Comparison of ENCODE assay signal across 18 cellular contexts in the genomic region with DNA sequence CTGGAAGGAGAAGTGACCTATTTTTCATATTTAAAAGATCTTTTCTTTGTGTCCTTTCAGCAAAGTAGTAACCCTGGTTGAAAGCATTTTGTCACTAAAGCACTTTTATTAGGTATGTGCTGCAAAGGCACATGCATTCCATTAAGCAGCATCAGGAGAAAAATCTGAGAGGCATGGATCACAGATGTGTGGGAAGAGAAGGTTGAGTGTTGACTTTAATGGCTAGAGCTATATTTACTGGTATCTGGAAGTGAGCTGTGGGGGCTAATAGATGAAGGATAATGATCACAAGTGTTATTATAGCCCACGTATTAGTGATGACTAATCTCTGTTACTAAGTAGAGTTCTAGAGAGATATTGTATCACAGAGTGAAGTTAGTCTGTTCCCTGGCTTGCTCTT.
DNase-seq lines count a peak whose midpoint lies in the region; ATAC-seq, FAIRE-seq and TF ChIP-seq lines count a peak whose summit lies in the region.
"Had no signal": no experiment of that assay in that cellular context is flagged by ENCODE, and none has a peak within 500 bp of the region (broad histone marks: within the 10 kb centered on the region; RNA-seq: fewer than 3 reads in every experiment).

No MANE protein-coding gene starts in this region.

- no peak overlapping the region for H3K4me3 ChIP-seq in BLaER1 treated with 17β-estradiol and CSF1 and Interleukin-3, amounts not matched to agents 10 nM and 100 nM
- H3K4me3 ChIP-seq in astrocyte (ENCODE audit: insufficient read depth, low read depth, low read length) (no peak overlapping the region), adrenal gland (no peak overlapping the region)
- H3K4me3 ChIP-seq: K562 had no signal

- H3K9me3 Mint-ChIP-seq in astrocyte (ENCODE audit: unreplicated experiment), result no peaks in the 10 kb centered on the region
- H3K9me3 Mint-ChIP-seq: H9 had no signal

- no peak overlapping the region for H3K27ac ChIP-seq in BLaER1 treated with 17β-estradiol and CSF1 and Interleukin-3, amounts not matched to agents 10 nM and 100 nM
- H3K27ac ChIP-seq in astrocyte (ENCODE audit: low read depth, low read length) (no peak overlapping the region), adrenal gland (no peak overlapping the region)

- no peaks in the 10 kb centered on the region for H3K27me3 ChIP-seq in BLaER1 treated with 17β-estradiol and CSF1 and Interleukin-3, amounts not matched to agents 10 nM and 100 nM
- no peaks in the 10 kb centered on the region for H3K27me3 ChIP-seq in astrocyte (ENCODE audit: insufficient read depth, low read length)
- no peaks in the 10 kb centered on the region for H3K27me3 ChIP-seq in adrenal gland

- ATAC-seq in GM18520 (IDR thresholded peaks at IDR 0.05; ENCODE audit: unreplicated experiment), result no peak
- ATAC-seq: CD8-positive, alpha-beta T cell; K562; SK-N-SH treated with all-trans-retinoic acid at 6 μM for 48 hours had no signal

- H3K27ac Mint-ChIP-seq in astrocyte (ENCODE audit: unreplicated experiment), result peak overlapping the region; percentile 20
- H3K27ac Mint-ChIP-seq: CD8-positive, alpha-beta T cell; H9 had no signal

- H3K36me3 Mint-ChIP-seq in astrocyte (ENCODE audit: low read depth, unreplicated experiment), result no peaks in the 10 kb centered on the region
- H3K36me3 Mint-ChIP-seq: CD8-positive, alpha-beta T cell had no signal

- H3K4me1 Mint-ChIP-seq in astrocyte (ENCODE audit: low read depth, unreplicated experiment), result peaks cover 9% of the 10 kb centered on the region
- H3K4me1 Mint-ChIP-seq: H9 had no signal

- H2AFZ ChIP-seq in astrocyte (ENCODE audit: low read depth, low read length), result no peak overlapping the region

- no peak overlapping the region for H3K9ac ChIP-seq in BLaER1 treated with 17β-estradiol and CSF1 and Interleukin-3, amounts not matched to agents 10 nM and 100 nM
- no peak overlapping the region for H3K9ac ChIP-seq in astrocyte (ENCODE audit: low read length)

- no peak for TF ChIP-seq CTCF in astrocyte (IDR thresholded peaks at IDR 0.05; ENCODE audit: insufficient read depth, low read depth, low read length)
- no peak for TF ChIP-seq CTCF in adrenal gland (IDR thresholded peaks at IDR 0.05)

- FAIRE-seq in astrocyte (lab: Jason Lieb, UNC), result no peak
- FAIRE-seq: A204.1, K562 had no signal

- TF ChIP-seq POLR2A in adrenal gland (IDR thresholded peaks at IDR 0.05), result no peak

- DNase-seq in astrocyte (ENCODE audit: low read depth), result peak; percentile 2
- peak; percentile 7 for DNase-seq in left kidney (ENCODE audit: low read depth, low spot score)
- DNase-seq in putamen (ENCODE audit: low spot score), result peak; percentile 61
- no peak for DNase-seq in adrenal gland
- DNase-seq in NCI-H1105 treated with DMSO at 0.1 percent for 48 hours (lab: John Stamatoyannopoulos, UW), result no peak
- DNase-seq in NCI-H1105 (lab: John Stamatoyannopoulos, UW), result no peak
- DNase-seq: CD8-positive, alpha-beta T cell; H9; NCI-H1694 treated with DMSO at 0.1 percent for 48 hours; NCI-H226; NCI-H82; OCI-M1; SHP77 treated with DMSO at 0.1 percent for 48 hours had no signal

- peak overlapping the region in 10 of 11 experiments; percentile 2 to 52 (median 12); a peak in 13 of 22 replicates for H3K4me2 ChIP-seq in BLaER1 treated with 17β-estradiol and CSF1 and Interleukin-3, amounts not matched to agents 10 nM and 100 nM
- H3K4me2 ChIP-seq in astrocyte (ENCODE audit: low read length), result no peak overlapping the region

- H4K20me1 ChIP-seq in BLaER1 treated with 17β-estradiol and CSF1 and Interleukin-3, amounts not matched to agents 10 nM and 100 nM, result no peaks in the 10 kb centered on the region
- no peaks in the 10 kb centered on the region for H4K20me1 ChIP-seq in astrocyte (ENCODE audit: insufficient read depth, low read length)

- no peak overlapping the region for H3K4me3 Mint-ChIP-seq in astrocyte (ENCODE audit: unreplicated experiment)
- H3K4me3 Mint-ChIP-seq: CD8-positive, alpha-beta T cell; H9 had no signal

- no peaks in the 10 kb centered on the region for H3K79me2 ChIP-seq in astrocyte (ENCODE audit: insufficient read depth, low read length)

- 26 to 39% (median 31%) methylated on average over 1 of the region's 1 CpG for WGBS in adrenal gland, 4 donors

- H3K27me3 Mint-ChIP-seq in astrocyte (ENCODE audit: low read depth, unreplicated experiment), result no peaks in the 10 kb centered on the region

- H3K4me1 ChIP-seq in BLaER1 treated with 17β-estradiol and CSF1 and Interleukin-3, amounts not matched to agents 10 nM and 100 nM, result peaks cover 0 to 12% (median 9%) of the 10 kb centered on the region in 10 experiments; a peak in 10 of 20 replicates
- H3K4me1 ChIP-seq in astrocyte (ENCODE audit: insufficient read depth, low read length) (no peaks in the 10 kb centered on the region), adrenal gland (replicated peaks in 1 of 2) (no peaks in the 10 kb centered on the region)

- intact Hi-C loops in adrenal gland (cut with DNase I), result no loop called here

- no peaks in the 10 kb centered on the region for H3K36me3 ChIP-seq in BLaER1 treated with 17β-estradiol and CSF1 and Interleukin-3, amounts not matched to agents 10 nM and 100 nM
- no peaks in the 10 kb centered on the region for H3K36me3 ChIP-seq in astrocyte (ENCODE audit: insufficient read depth, low read length)
- no peaks in the 10 kb centered on the region for H3K36me3 ChIP-seq in adrenal gland (replicated peaks in 1 of 2)

- no peaks in the 10 kb centered on the region for H3K9me3 ChIP-seq in BLaER1 treated with 17β-estradiol and CSF1 and Interleukin-3, amounts not matched to agents 10 nM and 100 nM (replicated peaks in 1 of 11)
- no peaks in the 10 kb centered on the region for H3K9me3 ChIP-seq in astrocyte (ENCODE audit: insufficient read depth, low read depth, low read length)
- H3K9me3 ChIP-seq in adrenal gland (replicated peaks in 1 of 3), result no peaks in the 10 kb centered on the region

Comparison
In these comparisons a context has a peak if more than half of its experiments do, and no peak if none do; other contexts are left out.
1. DNase-seq: peak in astrocyte (single experiment), left kidney (single experiment) and putamen (single experiment); none in adrenal gland (0 of 7), NCI-H1105 treated with DMSO at 0.1 percent for 48 hours (single experiment) and NCI-H1105 (single experiment).